ENCODE assay signal across 15 cellular contexts in genomic region chr3:28243424-28244106, GRCh38. TPM values are rescaled to one million over a fixed set of nuclear protein-coding genes. Genes with fewer than 3 reads are reported as not detected.
DNase-seq lines count a peak whose midpoint lies in the region; ATAC-seq and TF ChIP-seq lines count a peak whose summit lies in the region.
"Had no signal": no experiment of that assay in that cellular context is flagged by ENCODE, and none has a peak within 500 bp of the region (broad histone marks: within the 10 kb centered on the region; RNA-seq: fewer than 3 reads in every experiment).

No MANE protein-coding gene starts in this region.

- POLR2A ChIA-PET in HEK293 (lab: Yijun Ruan, JAX), result no interaction called here
- POLR2A ChIA-PET in OCI-LY7 (lab: Charles Lee), result no interaction called here

- peak; percentile 61 for DNase-seq in CD1c-positive myeloid dendritic cell (ENCODE audit: extremely low spot score)
- no peak for DNase-seq in T-helper 17 cell
- peak; percentile 35 for DNase-seq in kidney tubule cell (ENCODE audit: low spot score)
- no peak for DNase-seq in SJCRH30
- no peak for DNase-seq in OCI-LY7 (ENCODE audit: low spot score)
- DNase-seq: activated CD4-positive, alpha-beta T cell treated with anti-CD3 and anti-CD28 coated beads, Interleukin-2, amount 50 U/mL, for 1 hour; activated naive CD4-positive, alpha-beta T cell treated with Interleukin-2 at 50 U/mL for 16 hours; GOT3; MG63; NK-92 treated with Interleukin-12 subunit alpha and Interleukin-12 subunit beta, amount 100 ng/mL, for 24 hours; retina had no signal

- H3K9me2 ChIP-seq in OCI-LY7 (ENCODE audit: insufficient read depth, low read length), result no peaks in the 10 kb centered on the region

- peak overlapping the region; percentile 10 for H3K27ac Mint-ChIP-seq in T-helper 17 cell

- H3K4me1 ChIP-seq in HEK293 (ENCODE audit: control insufficient read depth, insufficient read depth, low read length) (no peaks in the 10 kb centered on the region), SJCRH30 (peaks cover 8% of the 10 kb centered on the region), OCI-LY7 (ENCODE audit: insufficient read depth, low read length, poor library complexity, severe bottlenecking) (peaks cover 15% of the 10 kb centered on the region)

- H3K79me2 ChIP-seq in OCI-LY7 (ENCODE audit: insufficient read depth, low read depth, low read length), result peaks cover 18% of the 10 kb centered on the region

- ATAC-seq in T-helper 17 cell (no peak), GM18868 (IDR thresholded peaks at IDR 0.05; ENCODE audit: unreplicated experiment) (no peak), HG02870 (IDR thresholded peaks at IDR 0.05; ENCODE audit: unreplicated experiment) (no peak)

- BruUV-seq in OCI-LY7 (replicated peaks; lab: Mats Ljungman, UMichigan), result no TSS peak

- no peak overlapping the region for H3K4me3 ChIP-seq in HEK293 (ENCODE audit: low read depth, low read length)
- no peak overlapping the region for H3K4me3 ChIP-seq in SJCRH30
- no peak overlapping the region for H3K4me3 ChIP-seq in OCI-LY7 (ENCODE audit: low read depth, low read length, poor library complexity, severe bottlenecking)
- H3K4me3 ChIP-seq: MG63, vagina had no signal

- no peaks in the 10 kb centered on the region for H3K36me3 ChIP-seq in HEK293 (ENCODE audit: control insufficient read depth in 2 of 2, insufficient read depth in 1 of 2, low read length in 2 of 2)
- no peaks in the 10 kb centered on the region for H3K36me3 ChIP-seq in SJCRH30
- H3K36me3 ChIP-seq in OCI-LY7 (ENCODE audit: insufficient read depth, low read length), result no peaks in the 10 kb centered on the region
- H3K36me3 ChIP-seq: MG63, vagina had no signal

- CTCF ChIA-PET in HEK293 (lab: Yijun Ruan, JAX), result no interaction called here
- CTCF ChIA-PET in OCI-LY7 (lab: Charles Lee; ENCODE audit: unreplicated experiment), result no interaction called here

- H3K27ac ChIP-seq in HEK293 (ENCODE audit: extremely low read depth, low read depth, low read length), result no peak overlapping the region
- H3K27ac ChIP-seq in SJCRH30, result no peak overlapping the region
- no peak overlapping the region for H3K27ac ChIP-seq in OCI-LY7 (ENCODE audit: low read depth, low read length, poor library complexity, severe bottlenecking)
- H3K27ac ChIP-seq: vagina had no signal

- intact Hi-C loops in OCI-LY7 (cut with micrococcal nuclease; ENCODE audit: unreplicated experiment), result loop anchor here (5.0 kb wide), 1 partner anchor 761 kb away; the partner anchor contains the start of gene SLC4A7

- TF ChIP-seq CTCF in HEK293 (tag by site-specific recombination; IDR thresholded peaks at IDR 0.05) (no peak), OCI-LY7 (conservative IDR thresholded peaks at IDR 0.05; ENCODE audit: low read length) (no peak)

- H2AFZ ChIP-seq in OCI-LY7 (ENCODE audit: low read length), result no peak overlapping the region

- peak overlapping the region; percentile 0 for H3K4me3 Mint-ChIP-seq in T-helper 17 cell

- no peaks in the 10 kb centered on the region for H3K27me3 Mint-ChIP-seq in T-helper 17 cell

- H3K36me3 Mint-ChIP-seq in T-helper 17 cell (ENCODE audit: low read depth), result peaks cover 4% of the 10 kb centered on the region

- no peak overlapping the region for H3K4me2 ChIP-seq in OCI-LY7 (ENCODE audit: low read length)

- H4K20me1 ChIP-seq in OCI-LY7 (ENCODE audit: insufficient read depth, low read length), result no peaks in the 10 kb centered on the region

- H3K9me3 ChIP-seq in HEK293 (ENCODE audit: control insufficient read depth, insufficient read depth, low read depth, low read length) (no peaks in the 10 kb centered on the region), T-helper 17 cell (ENCODE audit: control insufficient read depth, low read length, poor library complexity, severe bottlenecking) (no peaks in the 10 kb centered on the region), SJCRH30 (replicated peaks) (no peaks in the 10 kb centered on the region), OCI-LY7 (ENCODE audit: low read length) (no peaks in the 10 kb centered on the region)
- H3K9me3 ChIP-seq: MG63, vagina had no signal

- peaks cover 50% of the 10 kb centered on the region for H3K4me1 Mint-ChIP-seq in T-helper 17 cell

- no peaks in the 10 kb centered on the region for H3K27me3 ChIP-seq in SJCRH30
- H3K27me3 ChIP-seq: MG63, vagina had no signal

TF ChIP-seq in HEK293, 187 proteins besides CTCF, POLR2A, EP300 and RAD21:
- no peak for TF ChIP-seq ZBTB8A (tag by site-specific recombination; IDR thresholded peaks at IDR 0.05)
- no peak for TF ChIP-seq ZNF324 (tag by site-specific recombination; IDR thresholded peaks at IDR 0.05)
- peak; percentile 43 for TF ChIP-seq ZFHX2 (tag by site-specific recombination; conservative IDR thresholded peaks at IDR 0.05)
- no peak for TF ChIP-seq ZNF449 (tag by site-specific recombination; IDR thresholded peaks at IDR 0.05)
- peak; percentile 55; the same call in 1 of the 2 replicates for TF ChIP-seq EGR2 (tag by site-specific recombination; IDR thresholded peaks at IDR 0.05; ENCODE audit: low read depth)

RNA-seq across cellular contexts. Expression of gene CMC1, which starts 2.1 kb away (rescaled TPM):
- total RNA-seq in T-helper 17 cell, result 1 to 10 TPM; 5.4 to 8.3 TPM
- 22.6 and 26.6 TPM in 2 replicates for total RNA-seq in SJCRH30 (2014; rRNA removed; shearing (Covaris generic))
- total RNA-seq in OCI-LY7 (2014; rRNA removed; shearing (Covaris generic)), result 3.4 and 12.1 TPM in 2 replicates
- total RNA-seq in OCI-LY7 (2022), result 26.9 and 32.5 TPM in 2 replicates

Comparison
In these comparisons a context has a peak if more than half of its experiments do, and no peak if none do; other contexts are left out.
1. DNase-seq: peak in CD1c-positive myeloid dendritic cell (single experiment) and kidney tubule cell (single experiment); none in T-helper 17 cell (0 of 3), SJCRH30 (0 of 2) and OCI-LY7 (single experiment).